ENCODE assay signal across 15 cellular contexts in the genomic region with DNA sequence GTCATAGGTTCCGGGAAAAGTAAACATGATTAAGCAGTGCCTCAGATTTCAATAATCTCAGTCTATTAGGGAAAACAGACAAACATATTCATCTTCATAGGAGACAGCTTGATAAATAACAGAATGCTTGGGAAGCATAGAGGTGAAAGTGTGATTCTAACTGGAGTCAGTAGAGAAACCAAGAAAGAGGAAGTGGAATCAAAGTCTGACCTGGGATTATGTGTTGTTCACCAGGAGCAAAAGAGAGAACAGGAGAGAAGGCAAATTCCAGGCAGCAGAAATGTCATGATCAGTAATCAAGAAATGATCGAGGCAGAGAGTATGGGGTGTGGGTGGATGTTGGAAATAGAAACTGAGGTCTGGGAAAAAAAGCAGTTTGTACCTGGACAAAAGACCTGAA. TPM values are rescaled to one million over a fixed set of nuclear protein-coding genes. Genes with fewer than 3 reads are reported as not detected.
"Had no signal": no experiment of that assay in that cellular context is flagged by ENCODE, and none has a peak within 500 bp of the region (broad histone marks: within the 10 kb centered on the region; RNA-seq: fewer than 3 reads in every experiment).

No MANE protein-coding gene starts in this region.

- DNase-seq: activated effector memory CD4-positive, alpha-beta T cell treated with anti-CD3 and anti-CD28 coated beads, Interleukin-2, amount 50 U/mL, for 16 hours; activated T-cell treated with anti-CD3 and anti-CD28 coated beads, Interleukin-2, amount 50 U/mL, for 24 hours; amniotic stem cell; body of pancreas; endodermal cell; erythroblast; hippocampal formation; mesendoderm; sigmoid colon; stimulated activated CD4-positive, alpha-beta T cell treated with anti-CD3 and anti-CD28 coated beads, Interleukin-2, amount 100 ng/mL, for 24 hours; stimulated activated naive B cell treated with anti-CD40 and anti-IgM and Interleukin-4, amounts not matched to agents 10 μg/mL and 1 μg/mL and 100 μg/mL, for 72 hours had no signal

- ATAC-seq: activated CD4-positive, CD25-positive, alpha-beta regulatory T cell treated with anti-CD3 and anti-CD28 coated beads, Interleukin-2, amount 50 U/mL, for 24 hours; activated naive CD4-positive, alpha-beta T cell treated with anti-CD3 and anti-CD28 coated beads, Interleukin-2, amount 50 U/mL, for 72 hours; body of pancreas; stimulated activated naive B cell treated with anti-CD40 and anti-IgM and Interleukin-4, amounts not matched to agents 10 μg/mL and 1 μg/mL and 100 μg/mL, for 72 hours had no signal

RNA-seq across cellular contexts. Expression of gene DGKB, which starts 43.7 kb away (rescaled TPM):
- total RNA-seq: activated naive CD4-positive, alpha-beta T cell treated with anti-CD3 and anti-CD28 coated beads, Interleukin-2, amount 50 U/mL, for 72 hours; kidney epithelial cell; pulmonary artery endothelial cell had no signal
